ENCODE assay signal across 28 cellular contexts in the genomic region with DNA sequence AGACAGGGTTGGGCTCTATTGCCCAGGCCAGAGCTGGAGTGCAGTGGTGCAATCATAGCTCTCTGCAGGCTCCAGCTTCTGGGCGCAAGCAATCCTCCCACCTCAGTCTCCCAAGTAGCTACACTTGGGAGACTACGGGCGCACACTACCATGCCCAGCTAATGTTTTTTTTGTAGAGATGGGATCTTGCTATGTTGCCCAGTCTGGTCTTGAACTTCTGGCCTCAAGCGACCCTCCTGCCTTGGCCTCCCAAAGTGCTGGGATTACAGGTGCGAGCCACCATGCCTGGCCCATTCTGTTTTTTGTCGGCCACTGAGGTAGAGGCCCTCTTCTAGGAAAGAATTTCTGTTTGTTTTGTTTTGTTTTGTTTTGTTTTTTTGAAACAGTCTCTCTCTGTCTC.
"Had no signal": no experiment of that assay in that cellular context is flagged by ENCODE, and none has a peak within 500 bp of the region (broad histone marks: within the 10 kb centered on the region; RNA-seq: fewer than 3 reads in every experiment).

No MANE protein-coding gene starts in this region.

- ATAC-seq: mucosa of descending colon; natural killer cell treated with Interleukin-12 subunit alpha and Interleukin-12 subunit beta and Interleukin-15 and Interleukin-18, amount 100 ng/mL, for 72 hours; right cardiac atrium; stimulated activated memory B cell treated with anti-CD40 and anti-IgM and Interleukin-4, amounts not matched to agents 10 μg/mL and 1 μg/mL and 100 μg/mL, for 72 hours had no signal

- DNase-seq: effector CD8-positive, alpha-beta T cell; foreskin keratinocyte; heart left ventricle; kidney; left lung; mesenchymal stem cell; mucosa of descending colon; naive B cell; nucleus accumbens; ovary; posterior cingulate gyrus; psoas muscle; spleen; stimulated activated CD4-positive, alpha-beta T cell treated with anti-CD3 and anti-CD28 coated beads, Interleukin-4, amount 100 ng/mL, for 4 hours had no signal

- H2AFZ ChIP-seq: hepatocyte, neural progenitor cell had no signal

- H3K27me3 Mint-ChIP-seq: dendritic cell treated with granulocyte-macrophage colony-stimulating factor and Interleukin-4, amounts not matched to agents 40 ng/mL and 50 ng/mL, for 4 days; naive B cell; natural killer cell treated with Interleukin-12 subunit alpha and Interleukin-12 subunit beta and Interleukin-15 and Interleukin-18, amount 100 ng/mL, for 72 hours; stimulated activated memory B cell treated with anti-CD40 and anti-IgM and Interleukin-4, amounts not matched to agents 10 μg/mL and 1 μg/mL and 100 μg/mL, for 72 hours; stimulated activated naive CD8-positive, alpha-beta T cell treated with anti-CD3 and anti-CD28 coated beads, Interleukin-15, Interleukin-2, amounts not matched to agents 100 ng/mL and 50 ng/mL, for 24 hours had no signal

- H3K27ac Mint-ChIP-seq: dendritic cell treated with granulocyte-macrophage colony-stimulating factor and Interleukin-4, amounts not matched to agents 40 ng/mL and 50 ng/mL, for 4 days; mesothelial cell of epicardium; neural progenitor cell; stimulated activated memory B cell treated with anti-CD40 and anti-IgM and Interleukin-4, amounts not matched to agents 10 μg/mL and 1 μg/mL and 100 μg/mL, for 72 hours; stimulated activated naive CD8-positive, alpha-beta T cell treated with anti-CD3 and anti-CD28 coated beads, Interleukin-15, Interleukin-2, amounts not matched to agents 100 ng/mL and 50 ng/mL, for 24 hours had no signal

- H3K27ac ChIP-seq: esophagus muscularis mucosa, gastroesophageal sphincter, heart left ventricle, hepatocyte, left lung, neural progenitor cell, ovary, psoas muscle, skin epidermis, tibial nerve, upper lobe of left lung had no signal

- H3K4me3 Mint-ChIP-seq: dendritic cell treated with granulocyte-macrophage colony-stimulating factor and Interleukin-4, amounts not matched to agents 40 ng/mL and 50 ng/mL, for 4 days; mesothelial cell of epicardium; naive B cell; natural killer cell treated with Interleukin-12 subunit alpha and Interleukin-12 subunit beta and Interleukin-15 and Interleukin-18, amount 100 ng/mL, for 72 hours; neural progenitor cell; stimulated activated memory B cell treated with anti-CD40 and anti-IgM and Interleukin-4, amounts not matched to agents 10 μg/mL and 1 μg/mL and 100 μg/mL, for 72 hours; stimulated activated naive CD8-positive, alpha-beta T cell treated with anti-CD3 and anti-CD28 coated beads, Interleukin-15, Interleukin-2, amounts not matched to agents 100 ng/mL and 50 ng/mL, for 24 hours had no signal

- H3K4me1 ChIP-seq: esophagus muscularis mucosa, foreskin keratinocyte, gastroesophageal sphincter, left lung, tibial nerve had no signal

- H3K9me3 Mint-ChIP-seq: dendritic cell treated with granulocyte-macrophage colony-stimulating factor and Interleukin-4, amounts not matched to agents 40 ng/mL and 50 ng/mL, for 4 days; mesothelial cell of epicardium; naive B cell; natural killer cell treated with Interleukin-12 subunit alpha and Interleukin-12 subunit beta and Interleukin-15 and Interleukin-18, amount 100 ng/mL, for 72 hours; neural progenitor cell; stimulated activated memory B cell treated with anti-CD40 and anti-IgM and Interleukin-4, amounts not matched to agents 10 μg/mL and 1 μg/mL and 100 μg/mL, for 72 hours; stimulated activated naive CD8-positive, alpha-beta T cell treated with anti-CD3 and anti-CD28 coated beads, Interleukin-15, Interleukin-2, amounts not matched to agents 100 ng/mL and 50 ng/mL, for 24 hours had no signal

- H3K4me1 Mint-ChIP-seq: mesothelial cell of epicardium had no signal

- H3K36me3 ChIP-seq: neural progenitor cell, ovary had no signal

- H3K79me2 ChIP-seq: hepatocyte had no signal

- H3K9ac ChIP-seq: neural progenitor cell had no signal

- H3K36me3 Mint-ChIP-seq: natural killer cell treated with Interleukin-12 subunit alpha and Interleukin-12 subunit beta and Interleukin-15 and Interleukin-18, amount 100 ng/mL, for 72 hours had no signal

- H3K9me3 ChIP-seq: esophagus muscularis mucosa, gastroesophageal sphincter, heart left ventricle, left lung, mucosa of descending colon, ovary, psoas muscle, spleen, thoracic aorta, tibial nerve, upper lobe of left lung had no signal

- H3K4me3 ChIP-seq: esophagus muscularis mucosa, gastroesophageal sphincter, heart left ventricle, hepatocyte, left lung, mucosa of descending colon, neural progenitor cell, ovary, psoas muscle, skin epidermis, spleen, thoracic aorta, tibial nerve, upper lobe of left lung had no signal

- H3K27me3 ChIP-seq: esophagus muscularis mucosa, foreskin keratinocyte, gastroesophageal sphincter, heart left ventricle, hepatocyte, left lung, neural progenitor cell, ovary, spleen, tibial nerve, upper lobe of left lung had no signal
